Comparison of ENCODE assay signal across 10 cellular contexts in the genomic region with DNA sequence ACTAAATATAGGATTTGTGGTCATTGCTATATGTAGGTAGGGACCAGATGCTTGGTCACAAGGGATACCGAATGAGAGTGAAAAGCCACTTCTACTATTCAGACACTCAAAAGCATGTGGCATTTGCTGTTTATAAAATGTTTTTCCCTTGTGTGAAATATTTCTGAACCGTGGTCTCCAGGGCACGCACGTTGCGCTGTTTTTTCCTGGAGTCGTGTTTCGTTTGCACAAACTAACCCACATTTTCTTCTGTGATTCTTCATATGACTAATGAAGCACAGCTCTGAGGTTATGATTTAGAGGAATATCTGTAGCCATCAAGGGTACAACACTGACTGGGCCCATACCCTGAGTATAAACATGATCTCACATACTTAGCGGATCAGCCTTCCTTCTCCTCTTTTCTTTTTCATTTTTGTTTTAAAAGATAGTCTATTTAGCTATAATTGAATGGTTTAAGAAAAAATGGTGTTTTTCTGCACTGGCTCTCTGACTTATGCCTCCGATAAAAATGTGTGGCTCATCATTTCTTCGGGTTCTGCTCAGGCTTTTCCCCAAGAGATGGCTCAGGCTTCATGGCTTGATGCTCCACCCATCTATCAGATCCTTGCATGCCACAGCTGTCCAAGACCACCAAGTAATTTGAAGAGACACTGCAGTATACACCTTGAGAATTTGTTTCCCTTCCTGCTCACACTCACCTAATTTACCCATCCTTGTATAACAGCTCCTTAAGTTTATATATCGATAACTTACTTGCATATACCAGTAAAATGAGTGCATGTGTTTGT. TPM values are rescaled to one million over a fixed set of nuclear protein-coding genes. Genes with fewer than 3 reads are reported as not detected.
A peak's percentile ranks its signal among the peaks of the same experiment; 100 is the strongest.
DNase-seq lines count a peak whose midpoint lies in the region; ATAC-seq and TF ChIP-seq lines count a peak whose summit lies in the region.
"Had no signal": no experiment of that assay in that cellular context is flagged by ENCODE, and none has a peak within 500 bp of the region (broad histone marks: within the 10 kb centered on the region; RNA-seq: fewer than 3 reads in every experiment).

No MANE protein-coding gene starts in this region.

- ATAC-seq in GM18520 (IDR thresholded peaks at IDR 0.05; ENCODE audit: unreplicated experiment), result peak; percentile 47
- peak; percentile 72 for ATAC-seq in GM21717 (IDR thresholded peaks at IDR 0.05; ENCODE audit: unreplicated experiment)
- peak; percentile 61 for ATAC-seq in HG03521 (IDR thresholded peaks at IDR 0.05; ENCODE audit: unreplicated experiment)
- no peak for ATAC-seq in Right ventricle myocardium inferior
- ATAC-seq in gastrocnemius medialis, result no peak
- ATAC-seq: left lung had no signal

- intact Hi-C loops in Right ventricle myocardium inferior (cut with DNase I) (no loop called here), gastrocnemius medialis (cut with DNase I; ENCODE audit: low total_unique reads) (no loop called here)

- no peak overlapping the region for H3K27ac ChIP-seq in gastrocnemius medialis
- H3K27ac ChIP-seq: left lung had no signal

- no peaks in the 10 kb centered on the region for H3K27me3 ChIP-seq in gastrocnemius medialis
- H3K27me3 ChIP-seq: left lung had no signal

- DNase-seq in stimulated activated CD4-positive, alpha-beta T cell treated with anti-CD3 and anti-CD28 coated beads, Interleukin-15, amount 100 ng/mL, for 24 hours, result peak; percentile 73
- no peak for DNase-seq in anterior cingulate cortex (lab: John Stamatoyannopoulos, UW)
- no peak for DNase-seq in NCI-H526 (lab: John Stamatoyannopoulos, UW)
- no peak for DNase-seq in Right ventricle myocardium inferior (ENCODE audit: missing footprints)
- DNase-seq in gastrocnemius medialis, result no peak
- DNase-seq: left lung, NCI-H1105 treated with DMSO at 0.1 percent for 48 hours had no signal

- H3K4me1 ChIP-seq in gastrocnemius medialis, result no peaks in the 10 kb centered on the region

- no peaks in the 10 kb centered on the region for H3K9me3 ChIP-seq in gastrocnemius medialis
- H3K9me3 ChIP-seq: left lung had no signal

- TF ChIP-seq POLR2A in gastrocnemius medialis (IDR thresholded peaks at IDR 0.05), result no peak

- no peaks in the 10 kb centered on the region for H3K36me3 ChIP-seq in gastrocnemius medialis
- H3K36me3 ChIP-seq: left lung had no signal

- in situ Hi-C loops in gastrocnemius medialis (cut with MboI; ENCODE audit: low sequenced_read_pairs in 4 of 4), result no loop called here

- H3K4me3 ChIP-seq in gastrocnemius medialis, result no peak overlapping the region
- H3K4me3 ChIP-seq: left lung had no signal

- TF ChIP-seq CTCF in gastrocnemius medialis (IDR thresholded peaks at IDR 0.05 in 4 of 5, conservative IDR thresholded peaks at IDR 0.05 in 1 of 5), result no peak

RNA-seq across cellular contexts. Expression of a gene that starts 59.9 kb away (rescaled TPM):
- total RNA-seq in Right ventricle myocardium inferior (95.1 TPM), gastrocnemius medialis (100 to 1,000 TPM in 3 of 4 donors, 10 to 100 TPM in 1; 97.9 to 139 (median 120) TPM)

Comparison
In these comparisons a context has a peak if more than half of its experiments do, and no peak if none do; other contexts are left out.
1. ATAC-seq: peak in GM18520 (single experiment), GM21717 (single experiment) and HG03521 (single experiment); none in Right ventricle myocardium inferior (single experiment) and gastrocnemius medialis (0 of 2).